9 cellular contexts compared by ENCODE assay signal in the genomic region with DNA sequence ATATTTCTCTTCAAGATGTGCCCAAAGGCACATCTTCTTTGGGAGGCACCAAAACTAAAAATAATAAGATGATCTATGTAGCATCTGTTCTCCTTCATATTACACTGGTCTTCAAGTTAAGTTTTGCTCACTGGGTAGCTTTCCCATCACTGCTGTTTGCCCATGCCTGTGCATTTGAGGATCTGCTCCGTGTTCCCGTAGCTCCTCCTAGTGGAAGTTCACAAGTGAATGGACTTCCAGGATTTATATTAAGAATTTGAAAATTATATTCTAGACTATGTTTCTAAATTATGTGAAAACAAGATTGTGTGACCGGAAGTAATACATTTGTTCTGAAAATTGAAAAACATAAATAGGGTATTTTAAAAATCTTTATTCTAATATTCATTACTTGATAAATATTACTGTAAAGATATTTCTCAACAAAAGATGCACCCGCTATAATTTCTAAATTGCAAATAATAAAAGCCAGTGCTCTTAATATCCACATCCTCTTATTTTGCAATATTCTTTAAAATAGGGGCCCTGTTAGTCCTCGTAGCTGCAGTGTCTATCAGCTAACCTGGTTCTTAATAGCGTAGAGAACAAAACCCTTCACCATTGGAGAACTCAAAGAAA.
DNase-seq lines count a peak whose midpoint lies in the region; ATAC-seq and TF ChIP-seq lines count a peak whose summit lies in the region.
"Had no signal": no experiment of that assay in that cellular context is flagged by ENCODE, and none has a peak within 500 bp of the region (broad histone marks: within the 10 kb centered on the region; RNA-seq: fewer than 3 reads in every experiment).

No MANE protein-coding gene starts in this region.

- no peaks in the 10 kb centered on the region for H3K36me3 ChIP-seq in heart left ventricle

- H3K27ac ChIP-seq in heart left ventricle: no peak overlapping the region

- WGBS in heart left ventricle, 4 donors: 48 to 52% (median 49%) methylated on average over 6 of the region's 6 CpGs

- H3K4me1 ChIP-seq in heart left ventricle: no peaks in the 10 kb centered on the region

- no peak for TF ChIP-seq POLR2A in heart left ventricle (IDR thresholded peaks at IDR 0.05)

- peaks cover 0 to 36% (median 9%) of the 10 kb centered on the region in 12 donors for H3K9me3 ChIP-seq in heart left ventricle

- TF ChIP-seq CTCF in astrocyte of the cerebellum (IDR thresholded peaks at IDR 0.05; ENCODE audit: low read depth, low read length, missing control alignments) (peak; percentile 48), heart left ventricle (IDR thresholded peaks at IDR 0.05) (peak in 3 of 12 donors; percentile 8 to 24 (median 20))

- H3K27me3 ChIP-seq in heart left ventricle: no peaks in the 10 kb centered on the region

- in situ Hi-C loops in ACHN (cut with HindIII; ENCODE audit: low pct_ligation_motif_present, low pct_unique_long_range_greater_than_20kb, low sequenced_read_pairs): no loop called here
- in situ Hi-C loops in astrocyte of the cerebellum (cut with HindIII; ENCODE audit: low sequenced_read_pairs): no loop called here

- H3K4me3 ChIP-seq in astrocyte of the cerebellum (ENCODE audit: low read depth, low read length): no peak overlapping the region
- H3K4me3 ChIP-seq in heart left ventricle: no peak overlapping the region

- intact Hi-C loops in heart left ventricle (cut with DNase I): no loop called here

- DNase-seq in ACHN (peak; percentile 39), HCEC 1CT (peak; percentile 46), astrocyte of the cerebellum (ENCODE audit: low read depth) (peak; percentile 20), iris pigment epithelial cell (ENCODE audit: low read depth) (peak; percentile 65), heart left ventricle (no peak), NCI-H2107 treated with DMSO at 0.1 percent for 48 hours (lab: John Stamatoyannopoulos, UW; ENCODE audit: unreplicated experiment) (no peak)
- DNase-seq: activated B cell treated with CpG ODN at 0.5 μM for 24 hours had no signal

- ATAC-seq in GM18868 (IDR thresholded peaks at IDR 0.05; ENCODE audit: unreplicated experiment) (no peak), HG02759 (IDR thresholded peaks at IDR 0.05; ENCODE audit: unreplicated experiment) (no peak), heart left ventricle (no peak)

Comparison
In these comparisons a context has a peak if more than half of its experiments do, and no peak if none do; other contexts are left out.
1. DNase-seq: peak in ACHN (single experiment), HCEC 1CT (single experiment), astrocyte of the cerebellum (single experiment) and iris pigment epithelial cell (single experiment); none in heart left ventricle (0 of 5) and NCI-H2107 treated with DMSO at 0.1 percent for 48 hours (single experiment).